29 cellular contexts compared by ENCODE assay signal in the genomic region with DNA sequence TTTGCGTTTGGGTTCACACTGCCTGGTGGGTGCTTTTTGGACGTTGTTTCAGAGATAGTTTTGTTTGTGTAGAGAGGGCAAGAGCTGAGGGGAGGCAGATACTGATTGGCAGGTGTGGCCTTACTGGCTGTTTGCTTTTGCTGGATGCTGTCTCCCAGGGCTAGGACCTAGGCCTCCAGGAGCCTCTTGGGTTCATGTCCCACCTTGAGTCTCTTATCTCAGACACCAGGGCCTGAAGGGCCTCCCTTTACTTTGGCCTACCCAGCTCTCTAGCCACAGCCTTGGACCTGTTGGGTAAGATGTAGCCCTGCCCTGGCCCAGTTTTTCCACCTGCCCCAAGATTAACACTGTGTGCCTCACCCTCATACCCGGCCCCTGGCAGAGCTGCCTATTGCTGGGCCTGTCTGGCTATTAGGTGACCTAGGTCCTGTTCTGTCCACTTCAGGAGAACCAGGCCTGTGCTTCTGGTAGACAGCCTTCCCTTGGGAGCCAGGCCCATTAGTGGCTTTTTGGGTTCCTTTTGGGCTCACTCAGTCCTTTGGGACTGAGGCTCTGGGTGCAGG. TPM values are rescaled to one million over a fixed set of nuclear protein-coding genes. Genes with fewer than 3 reads are reported as not detected.
A peak's percentile ranks its signal among the peaks of the same experiment; 100 is the strongest.
DNase-seq lines count a peak whose midpoint lies in the region; ATAC-seq and TF ChIP-seq lines count a peak whose summit lies in the region.
"Had no signal": no experiment of that assay in that cellular context is flagged by ENCODE, and none has a peak within 500 bp of the region (broad histone marks: within the 10 kb centered on the region; RNA-seq: fewer than 3 reads in every experiment).

No MANE protein-coding gene starts in this region.

- POLR2A ChIA-PET in CD8-positive, alpha-beta memory T cell (lab: Charles Lee) = no interaction called here

- H3K27ac ChIP-seq in mesenchymal stem cell (ENCODE audit: low read length, poor library complexity, severe bottlenecking) (no peak overlapping the region), esophagus muscularis mucosa (replicated peaks in 1 of 4) (no peak overlapping the region)
- no peak overlapping the region for H3K27ac ChIP-seq in CD8-positive, alpha-beta memory T cell (ENCODE audit: low read depth, low read length)
- H3K27ac ChIP-seq: thyroid gland, WERI-Rb-1 had no signal

- CTCF ChIA-PET in CD8-positive, alpha-beta memory T cell (lab: Charles Lee) = interaction anchor here (1.2 to 2.1 kb wide), 2 partner anchors 12 to 15 kb away, joined by 4 to 14 read pairs; no protein-coding TSS in a partner anchor

- H2BK15ac ChIP-seq in mesenchymal stem cell (ENCODE audit: low read depth, poor library complexity, severe bottlenecking) = no peak overlapping the region

- H3K9me3 Mint-ChIP-seq in chondrocyte (ENCODE audit: low read depth) = no peaks in the 10 kb centered on the region
- H3K9me3 Mint-ChIP-seq in CD8-positive, alpha-beta memory T cell = no peaks in the 10 kb centered on the region
- H3K9me3 Mint-ChIP-seq: activated naive CD4-positive, alpha-beta T cell treated with anti-CD3 and anti-CD28 coated beads for 36 hours; activated T-cell treated with anti-CD3 and anti-CD28 coated beads, Interleukin-2, amount 50 U/mL, for 72 hours; mesothelial cell of epicardium; naive B cell; stimulated activated naive CD8-positive, alpha-beta T cell treated with anti-CD3 and anti-CD28 coated beads, Interleukin-15, amount 100 ng/mL, for 72 hours; T-helper 2 cell treated with Interferon-gamma antibody and Interleukin-4, amounts not matched to agents 5 μg/mL and 100 μg/mL, for 36 hours had no signal

- peak overlapping the region; percentile 31 for H3K9ac ChIP-seq in mesenchymal stem cell (ENCODE audit: low read length)

- H3K4me3 ChIP-seq in mesenchymal stem cell (ENCODE audit: insufficient read depth in 1 of 2, low read depth in 1 of 2, low read length in 2 of 2) (no peak overlapping the region), esophagus muscularis mucosa (no peak overlapping the region)
- no peak overlapping the region for H3K4me3 ChIP-seq in CD8-positive, alpha-beta memory T cell (ENCODE audit: low read length)
- H3K4me3 ChIP-seq: skin epidermis, thyroid gland had no signal

- H4K91ac ChIP-seq in mesenchymal stem cell (ENCODE audit: low read length) = no peak overlapping the region

- no peaks in the 10 kb centered on the region for H3K9me3 ChIP-seq in mesenchymal stem cell (ENCODE audit: control insufficient read depth, low read length)
- H3K9me3 ChIP-seq in esophagus muscularis mucosa = no peaks in the 10 kb centered on the region
- H3K9me3 ChIP-seq in CD8-positive, alpha-beta memory T cell (ENCODE audit: low read length) = no peaks in the 10 kb centered on the region
- H3K9me3 ChIP-seq: thyroid gland had no signal

- no peak overlapping the region for H2BK5ac ChIP-seq in mesenchymal stem cell (ENCODE audit: low read depth, low read length, poor library complexity, severe bottlenecking)

- no peak overlapping the region for H3K18ac ChIP-seq in mesenchymal stem cell (ENCODE audit: low read depth in 1 of 2, low read length in 2 of 2)

- H2AFZ ChIP-seq in mesenchymal stem cell (ENCODE audit: low read depth, low read length) = no peak overlapping the region

- peaks cover 33% of the 10 kb centered on the region for H3K4me1 Mint-ChIP-seq in chondrocyte (ENCODE audit: low read depth)
- H3K4me1 Mint-ChIP-seq in CD8-positive, alpha-beta memory T cell = peaks cover 0 to 4% (median 2%) of the 10 kb centered on the region in 3 donors
- H3K4me1 Mint-ChIP-seq: activated CD8-positive, alpha-beta memory T cell treated with anti-CD3 and anti-CD28 coated beads, Interleukin-2, amount 10 ng/mL, durations not matched to agents 7 days and 5 days; mesothelial cell of epicardium; stimulated activated naive CD8-positive, alpha-beta T cell treated with anti-CD3 and anti-CD28 coated beads, Interleukin-15, amount 100 ng/mL, for 72 hours had no signal

- H3K27me3 ChIP-seq in mesenchymal stem cell (ENCODE audit: control insufficient read depth in 1 of 2, insufficient read depth in 1 of 2, low read length in 2 of 2) (no peaks in the 10 kb centered on the region), esophagus muscularis mucosa (no peaks in the 10 kb centered on the region)
- no peaks in the 10 kb centered on the region for H3K27me3 ChIP-seq in CD8-positive, alpha-beta memory T cell (ENCODE audit: insufficient read depth, low read length, poor library complexity, severe bottlenecking)
- H3K27me3 ChIP-seq: thyroid gland had no signal

- TF ChIP-seq POLR2A in esophagus muscularis mucosa (IDR thresholded peaks at IDR 0.05; ENCODE audit: low read depth) = no peak

- no peak for TF ChIP-seq EP300 in esophagus muscularis mucosa (IDR thresholded peaks at IDR 0.05)

- no peak overlapping the region for H3K4ac ChIP-seq in mesenchymal stem cell (ENCODE audit: low read depth in 1 of 2, low read length in 2 of 2)

- H3K4me1 ChIP-seq in mesenchymal stem cell (ENCODE audit: control insufficient read depth, insufficient read depth, low read depth, low read length) (peaks cover 13% of the 10 kb centered on the region), esophagus muscularis mucosa (peaks cover 0 to 17% (median 8%) of the 10 kb centered on the region in 4 donors)
- H3K4me1 ChIP-seq in CD8-positive, alpha-beta memory T cell (ENCODE audit: insufficient read depth, low read length) = no peaks in the 10 kb centered on the region
- H3K4me1 ChIP-seq: thyroid gland had no signal

- ATAC-seq in Right ventricle myocardium inferior (no peak), Right ventricle myocardium superior (ENCODE audit: poor library complexity) (no peak)
- ATAC-seq: activated CD8-positive, alpha-beta memory T cell treated with anti-CD3 and anti-CD28 coated beads, Interleukin-2, amount 10 ng/mL, durations not matched to agents 7 days and 5 days; activated T-cell treated with anti-CD3 and anti-CD28 coated beads, Interleukin-2, amount 50 U/mL, for 72 hours; left ventricle myocardium superior; stimulated activated naive CD8-positive, alpha-beta T cell treated with anti-CD3 and anti-CD28 coated beads, Interleukin-15, amount 100 ng/mL, for 72 hours had no signal

- H3K36me3 Mint-ChIP-seq in chondrocyte (ENCODE audit: low read depth) = peaks cover 25% of the 10 kb centered on the region
- H3K36me3 Mint-ChIP-seq in CD8-positive, alpha-beta memory T cell = peaks cover 0 to 74% (median 18%) of the 10 kb centered on the region in 3 donors

- no peak overlapping the region for H2BK120ac ChIP-seq in mesenchymal stem cell (ENCODE audit: low read depth, low read length)

- no peak for TF ChIP-seq CTCF in chondrocyte (IDR thresholded peaks at IDR 0.05)
- TF ChIP-seq CTCF in esophagus muscularis mucosa (IDR thresholded peaks at IDR 0.05) = no peak

- peaks cover 29% of the 10 kb centered on the region for H3K79me1 ChIP-seq in mesenchymal stem cell (replicated peaks; ENCODE audit: low read length, poor library complexity, severe bottlenecking)

- WGBS in mesenchymal stem cell = 84% methylated on average over 3 of the region's 3 CpGs
- 62% methylated on average over 2 of the region's 3 CpGs for WGBS in esophagus muscularis mucosa

- intact Hi-C loops in Right ventricle myocardium inferior (cut with DNase I) = no loop called here
- intact Hi-C loops in Right ventricle myocardium superior (cut with DNase I) = loop anchor here (10.0 kb wide), 1 partner anchor 930 kb away; the partner anchor contains the start of gene GPR107
- intact Hi-C loops in esophagus muscularis mucosa (cut with DNase I) = no loop called here

- peak overlapping the region; percentile 1 for H2AK5ac ChIP-seq in mesenchymal stem cell (ENCODE audit: low read length, severe bottlenecking)

- no peak overlapping the region for H3K4me2 ChIP-seq in mesenchymal stem cell (ENCODE audit: low read length, poor library complexity, severe bottlenecking)

- peak overlapping the region; percentile 59 for H3K27ac Mint-ChIP-seq in chondrocyte (ENCODE audit: unreplicated experiment)
- H3K27ac Mint-ChIP-seq in CD8-positive, alpha-beta memory T cell = peak overlapping the region in 1 of 8 donors; percentile 67
- H3K27ac Mint-ChIP-seq: activated CD8-positive, alpha-beta memory T cell treated with anti-CD3 and anti-CD28 coated beads, Interleukin-2, amount 10 ng/mL, durations not matched to agents 7 days and 5 days; activated naive CD4-positive, alpha-beta T cell treated with anti-CD3 and anti-CD28 coated beads for 36 hours; activated T-cell treated with anti-CD3 and anti-CD28 coated beads, Interleukin-2, amount 50 U/mL, for 72 hours; mesothelial cell of epicardium; T-helper 2 cell treated with Interferon-gamma antibody and Interleukin-4, amounts not matched to agents 5 μg/mL and 100 μg/mL, for 36 hours had no signal

- H3K4me3 Mint-ChIP-seq in chondrocyte (ENCODE audit: unreplicated experiment) = no peak overlapping the region
- no peak overlapping the region for H3K4me3 Mint-ChIP-seq in CD8-positive, alpha-beta memory T cell
- H3K4me3 Mint-ChIP-seq: activated CD8-positive, alpha-beta memory T cell treated with anti-CD3 and anti-CD28 coated beads, Interleukin-2, amount 10 ng/mL, durations not matched to agents 7 days and 5 days; activated naive CD4-positive, alpha-beta T cell treated with anti-CD3 and anti-CD28 coated beads for 36 hours; activated T-cell treated with anti-CD3 and anti-CD28 coated beads, Interleukin-2, amount 50 U/mL, for 72 hours; mesothelial cell of epicardium; naive B cell; stimulated activated naive CD8-positive, alpha-beta T cell treated with anti-CD3 and anti-CD28 coated beads, Interleukin-15, amount 100 ng/mL, for 72 hours; T-helper 2 cell treated with Interferon-gamma antibody and Interleukin-4, amounts not matched to agents 5 μg/mL and 100 μg/mL, for 36 hours had no signal

- H4K8ac ChIP-seq in mesenchymal stem cell (ENCODE audit: low read length) = no peak overlapping the region

- H3K14ac ChIP-seq in mesenchymal stem cell (ENCODE audit: low read length in 2 of 2) = no peak overlapping the region

- no peak overlapping the region for H3K23ac ChIP-seq in mesenchymal stem cell (ENCODE audit: low read length in 2 of 2)

- H3K27me3 Mint-ChIP-seq in chondrocyte (ENCODE audit: low read depth) = no peaks in the 10 kb centered on the region
- no peaks in the 10 kb centered on the region for H3K27me3 Mint-ChIP-seq in CD8-positive, alpha-beta memory T cell
- H3K27me3 Mint-ChIP-seq: activated CD8-positive, alpha-beta memory T cell treated with anti-CD3 and anti-CD28 coated beads, Interleukin-2, amount 10 ng/mL, durations not matched to agents 7 days and 5 days; naive B cell; stimulated activated naive CD8-positive, alpha-beta T cell treated with anti-CD3 and anti-CD28 coated beads, Interleukin-15, amount 100 ng/mL, for 72 hours had no signal

- H3K36me3 ChIP-seq in mesenchymal stem cell (ENCODE audit: control insufficient read depth in 1 of 2, insufficient read depth in 2 of 2, low read depth in 1 of 2, low read length in 2 of 2) = peaks cover 44 to 60% of the 10 kb centered on the region in 2 experiments
- peaks cover 13 to 88% (median 83%) of the 10 kb centered on the region in 4 donors for H3K36me3 ChIP-seq in esophagus muscularis mucosa
- H3K36me3 ChIP-seq in CD8-positive, alpha-beta memory T cell (ENCODE audit: insufficient read depth, low read length) = peaks cover 24% of the 10 kb centered on the region

- DNase-seq in Right ventricle myocardium inferior (ENCODE audit: missing footprints) (peak; percentile 34), Right ventricle myocardium superior (no peak), chondrocyte (ENCODE audit: low spot score) (no peak), mesenchymal stem cell (no peak), NCI-H345 treated with DMSO at 0.1 percent for 48 hours (lab: John Stamatoyannopoulos, UW; ENCODE audit: unreplicated experiment) (no peak), DMS53 (lab: John Stamatoyannopoulos, UW) (no peak), esophagus muscularis mucosa (ENCODE audit: extremely low spot score) (no peak)
- no peak for DNase-seq in CD8-positive, alpha-beta memory T cell
- DNase-seq: activated CD4-positive, alpha-beta T cell treated with anti-CD3 and anti-CD28 coated beads, Interleukin-2, amount 50 U/mL, for 1 hour; activated CD8-positive, alpha-beta memory T cell treated with anti-CD3 and anti-CD28 coated beads, Interleukin-2, amount 10 ng/mL, durations not matched to agents 7 days and 5 days; activated naive CD4-positive, alpha-beta T cell treated with anti-CD3 and anti-CD28 coated beads for 36 hours; activated T-cell treated with anti-CD3 and anti-CD28 coated beads, Interleukin-2, amount 50 U/mL, for 72 hours; DMS153; effector memory CD4-positive, alpha-beta T cell; islet precursor cell; KG1; left ventricle myocardium superior; MM.1S; naive B cell; NCI-H1417; NCI-H2029 treated with DMSO at 0.1 percent for 48 hours; NCI-H748 treated with DMSO at 0.1 percent for 48 hours; RPMI8226; stimulated activated naive CD8-positive, alpha-beta T cell treated with anti-CD3 and anti-CD28 coated beads, Interleukin-15, amount 100 ng/mL, for 72 hours; thyroid gland; WERI-Rb-1 had no signal

- no peak overlapping the region for H2BK12ac ChIP-seq in mesenchymal stem cell (ENCODE audit: low read length in 2 of 2)

RNA-seq across cellular contexts. Expression of gene PTPA, which starts 13.4 kb away (rescaled TPM):
- total RNA-seq in Right ventricle myocardium inferior (194 TPM), Right ventricle myocardium superior (179 TPM), chondrocyte (133 to 143 TPM (median 143 TPM) in 3 replicates), esophagus muscularis mucosa (10 to 100 TPM; 57.7 to 91.9 (median 77.4) TPM)
- polyA plus RNA-seq in mesenchymal stem cell (2013, experiment 1 of 2) = 106 TPM
- polyA plus RNA-seq in mesenchymal stem cell (2013, experiment 2 of 2) = 99.4 TPM
- total RNA-seq in CD8-positive, alpha-beta memory T cell = 100 to 1,000 TPM; 107 to 116 TPM
- 15.6 TPM for polyA plus RNA-seq in CD8-positive, alpha-beta memory T cell

RNA-seq across cellular contexts. Expression of gene CRAT, which starts 14.0 kb away (rescaled TPM):
- total RNA-seq in Right ventricle myocardium inferior = 85.5 TPM
- 85.4 TPM for total RNA-seq in Right ventricle myocardium superior
- total RNA-seq in chondrocyte = 43.9 to 49.0 TPM (median 45.2 TPM) in 3 replicates
- 22.6 TPM for polyA plus RNA-seq in mesenchymal stem cell (2013, experiment 1 of 2)
- 22.5 TPM for polyA plus RNA-seq in mesenchymal stem cell (2013, experiment 2 of 2)
- 100 to 1,000 TPM in 2 of 4 donors, 10 to 100 TPM in 2; 73.9 to 117 (median 92.2) TPM for total RNA-seq in esophagus muscularis mucosa
- 1 to 10 TPM; 9.8 to 10.0 TPM for total RNA-seq in CD8-positive, alpha-beta memory T cell
- 20.1 TPM for polyA plus RNA-seq in CD8-positive, alpha-beta memory T cell

RNA-seq across cellular contexts. Expression of gene DOLPP1, which starts 43.7 kb away (rescaled TPM):
- total RNA-seq in Right ventricle myocardium inferior (6.8 TPM), Right ventricle myocardium superior (4.4 TPM), chondrocyte (12.3 to 22.5 TPM (median 16.4 TPM) in 3 replicates), esophagus muscularis mucosa (1 to 10 TPM; 3.0 to 5.5 (median 4.3) TPM)
- polyA plus RNA-seq in mesenchymal stem cell (2013, experiment 1 of 2) = 14.0 TPM
- polyA plus RNA-seq in mesenchymal stem cell (2013, experiment 2 of 2) = 13.7 TPM
- 10 to 100 TPM; 27.8 to 30.2 TPM for total RNA-seq in CD8-positive, alpha-beta memory T cell
- polyA plus RNA-seq in CD8-positive, alpha-beta memory T cell = 15.3 TPM

RNA-seq across cellular contexts. Expression of gene IER5L, which starts 53.5 kb away (rescaled TPM):
- total RNA-seq in Right ventricle myocardium inferior (4.6 TPM), Right ventricle myocardium superior (3.5 TPM), chondrocyte (37.2 to 56.5 TPM (median 38.6 TPM) in 3 replicates), esophagus muscularis mucosa (10 to 100 TPM in 3 of 4 donors, 1 to 10 TPM in 1; 5.0 to 24.2 (median 12.9) TPM)
- 26.8 TPM for polyA plus RNA-seq in mesenchymal stem cell (2013, experiment 1 of 2)
- 26.3 TPM for polyA plus RNA-seq in mesenchymal stem cell (2013, experiment 2 of 2)
- total RNA-seq in CD8-positive, alpha-beta memory T cell = 1 to 10 TPM; 2.8 to 3.0 TPM
- polyA plus RNA-seq in CD8-positive, alpha-beta memory T cell = 0.16 TPM
